14 cellular contexts compared by ENCODE assay signal in genomic region chr20:5170341-5170740, GRCh38. TPM values are rescaled to one million over a fixed set of nuclear protein-coding genes. Genes with fewer than 3 reads are reported as not detected.
DNase-seq lines count a peak whose midpoint lies in the region; ATAC-seq and TF ChIP-seq lines count a peak whose summit lies in the region.
"Had no signal": no experiment of that assay in that cellular context is flagged by ENCODE, and none has a peak within 500 bp of the region (broad histone marks: within the 10 kb centered on the region; RNA-seq: fewer than 3 reads in every experiment).

No MANE protein-coding gene starts in this region.

- no peak overlapping the region for H3K9ac ChIP-seq in parathyroid adenoma

- H3K4me2 ChIP-seq in parathyroid adenoma (ENCODE audit: low read length), result no peak overlapping the region

- TF ChIP-seq CTCF in gastroesophageal sphincter (IDR thresholded peaks at IDR 0.05), result no peak
- TF ChIP-seq CTCF in parathyroid adenoma (IDR thresholded peaks at IDR 0.05), result no peak
- TF ChIP-seq CTCF in mesothelial cell of epicardium (IDR thresholded peaks at IDR 0.05; ENCODE audit: unreplicated experiment), result no peak
- TF ChIP-seq CTCF in GM13976 (IDR thresholded peaks at IDR 0.05; ENCODE audit: borderline replicate concordance, control extremely low read depth, extremely low read depth, insufficient read depth, missing control alignments), result no peak

- peak; percentile 51 for DNase-seq in G401 (ENCODE audit: low spot score)
- peak; percentile 11 for DNase-seq in NCI-H69 (lab: John Stamatoyannopoulos, UW)
- no peak for DNase-seq in T-cell
- no peak for DNase-seq in mesothelial cell of epicardium (ENCODE audit: low spot score in 2 of 2, unreplicated experiment in 2 of 2)
- DNase-seq in GM13976 (ENCODE audit: low spot score), result no peak
- no peak for DNase-seq in H7
- DNase-seq: activated CD4-positive, alpha-beta memory T cell treated with anti-CD3 and anti-CD28 coated beads, Interleukin-2, amount 10 ng/mL, durations not matched to agents 7 days and 5 days; HCEC 1CT; NCI-H1048 had no signal

- ATAC-seq in gastroesophageal sphincter (no peak), T-cell (replicated peaks in 1 of 4) (no peak)

- no peak overlapping the region for H3K4me3 Mint-ChIP-seq in T-cell
- no peak overlapping the region for H3K4me3 Mint-ChIP-seq in mesothelial cell of epicardium
- H3K4me3 Mint-ChIP-seq: activated CD4-positive, alpha-beta memory T cell treated with anti-CD3 and anti-CD28 coated beads, Interleukin-2, amount 10 ng/mL, durations not matched to agents 7 days and 5 days; CD14-positive monocyte had no signal

- CTCF ChIA-PET in T-cell (lab: Charles Lee), result no interaction called here

- H3K27ac ChIP-seq in gastroesophageal sphincter (peak overlapping the region in 3 of 4 donors; percentile 48 to 68 (median 66)), parathyroid adenoma (peak overlapping the region; percentile 29)

- H3K36me3 Mint-ChIP-seq in T-cell, result peaks cover 12% of the 10 kb centered on the region
- H3K36me3 Mint-ChIP-seq in mesothelial cell of epicardium, result no peaks in the 10 kb centered on the region

- H3K27me3 ChIP-seq in gastroesophageal sphincter (no peaks in the 10 kb centered on the region), parathyroid adenoma (ENCODE audit: control insufficient read depth, insufficient read depth, low read length) (no peaks in the 10 kb centered on the region), H7 (ENCODE audit: control insufficient read depth, insufficient read depth, low read length) (no peaks in the 10 kb centered on the region)

- no peaks in the 10 kb centered on the region for H3K9me3 Mint-ChIP-seq in T-cell
- no peaks in the 10 kb centered on the region for H3K9me3 Mint-ChIP-seq in mesothelial cell of epicardium
- H3K9me3 Mint-ChIP-seq: activated CD4-positive, alpha-beta memory T cell treated with anti-CD3 and anti-CD28 coated beads, Interleukin-2, amount 10 ng/mL, durations not matched to agents 7 days and 5 days; activated T-helper 2 cell treated with anti-CD3 and anti-CD28 coated beads, Interferon-gamma antibody, Interleukin-2, Interleukin-4, amounts not matched to agents 10 μg/mL and 5 μg/mL and 100 μg/mL, durations not matched to agents 14 hours and 24 hours and 36 hours; IgD-negative memory B cell had no signal

- H3K4me1 Mint-ChIP-seq in T-cell (peaks cover 70 to 75% (median 74%) of the 10 kb centered on the region in 3 donors), mesothelial cell of epicardium (peaks cover 7% of the 10 kb centered on the region)

- H3K36me3 ChIP-seq in gastroesophageal sphincter (peaks cover 0 to 20% of the 10 kb centered on the region in 2 donors), parathyroid adenoma (ENCODE audit: control insufficient read depth, insufficient read depth, low read length) (no peaks in the 10 kb centered on the region), H7 (replicated peaks; ENCODE audit: control insufficient read depth, insufficient read depth, low read length) (0 out of 2 replicates have a peak, but pooled peaks cover 1% of the 10 kb centered on the region)

- H3K4me3 ChIP-seq in gastroesophageal sphincter (no peak overlapping the region), parathyroid adenoma (ENCODE audit: low read depth, low read length) (no peak overlapping the region), H7 (ENCODE audit: insufficient read depth, low read depth, low read length) (no peak overlapping the region)

- no peak for TF ChIP-seq EP300 in gastroesophageal sphincter (IDR thresholded peaks at IDR 0.05)

- no peak overlapping the region for H2AFZ ChIP-seq in parathyroid adenoma

- in situ Hi-C loops in G401 (cut with HindIII; ENCODE audit: low sequenced_read_pairs), result no loop called here
- in situ Hi-C loops in GM13976 (cut with MboI; ENCODE audit: low sequenced_read_pairs, unreplicated experiment), result no loop called here

- H3K27ac Mint-ChIP-seq in T-cell, result peak overlapping the region in 1 of 2 donors; percentile 66
- H3K27ac Mint-ChIP-seq in mesothelial cell of epicardium, result no peak overlapping the region
- H3K27ac Mint-ChIP-seq: activated CD4-positive, alpha-beta memory T cell treated with anti-CD3 and anti-CD28 coated beads, Interleukin-2, amount 10 ng/mL, durations not matched to agents 7 days and 5 days; activated T-helper 2 cell treated with anti-CD3 and anti-CD28 coated beads, Interferon-gamma antibody, Interleukin-2, Interleukin-4, amounts not matched to agents 10 μg/mL and 5 μg/mL and 100 μg/mL, durations not matched to agents 14 hours and 24 hours and 36 hours had no signal

- H3K9me3 ChIP-seq in gastroesophageal sphincter (no peaks in the 10 kb centered on the region), parathyroid adenoma (ENCODE audit: control insufficient read depth, low read length) (no peaks in the 10 kb centered on the region)

- H3K4me1 ChIP-seq in gastroesophageal sphincter (peaks cover 8 to 84% (median 50%) of the 10 kb centered on the region in 3 donors), parathyroid adenoma (no peaks in the 10 kb centered on the region)

- WGBS in gastroesophageal sphincter (ENCODE audit: low coverage in 1 of 2), 2 donors, result 53 to 87% methylated on average over 4 to 5 of the region's 8 CpGs

- no peaks in the 10 kb centered on the region for H3K27me3 Mint-ChIP-seq in T-cell
- no peaks in the 10 kb centered on the region for H3K27me3 Mint-ChIP-seq in mesothelial cell of epicardium (ENCODE audit: low read depth)
- H3K27me3 Mint-ChIP-seq: activated CD4-positive, alpha-beta memory T cell treated with anti-CD3 and anti-CD28 coated beads, Interleukin-2, amount 10 ng/mL, durations not matched to agents 7 days and 5 days had no signal

- peaks cover 46% of the 10 kb centered on the region for H3K79me2 ChIP-seq in parathyroid adenoma

- POLR2A ChIA-PET in T-cell (lab: Charles Lee), result no interaction called here

- no peak for TF ChIP-seq POLR2A in gastroesophageal sphincter (IDR thresholded peaks at IDR 0.05)

RNA-seq across cellular contexts. Expression of gene CDS2, which starts 43.5 kb away (rescaled TPM):
- total RNA-seq in G401 (2014; rRNA removed; shearing (Covaris generic)), result 12.0 and 12.7 TPM in 2 replicates
- total RNA-seq in gastroesophageal sphincter (100 to 1,000 TPM in 1 of 4 donors, 10 to 100 TPM in 3; 59.8 to 102 (median 73.9) TPM), T-cell (10 to 100 TPM; 47.1 to 62.2 (median 48.9) TPM), mesothelial cell of epicardium (41.6 to 44.9 TPM (median 42.2 TPM) in 3 replicates)
- total RNA-seq in H7 (2014; rRNA removed; shearing (Covaris generic)), result 25.1 and 27.5 TPM in 2 replicates

RNA-seq across cellular contexts. Expression of gene PCNA, which starts 50.6 kb away (rescaled TPM):
- 290 and 347 TPM in 2 replicates for total RNA-seq in G401 (2014; rRNA removed; shearing (Covaris generic))
- total RNA-seq in gastroesophageal sphincter (10 to 100 TPM; 21.9 to 52.8 (median 39.2) TPM), T-cell (10 to 100 TPM; 30.8 to 54.7 (median 48.2) TPM), mesothelial cell of epicardium (82.6 to 89.8 TPM (median 87.5 TPM) in 3 replicates)
- total RNA-seq in H7 (2014; rRNA removed; shearing (Covaris generic)), result 294 and 304 TPM in 2 replicates

RNA-seq across cellular contexts. Expression of gene TMEM230, which starts 57.5 kb away (rescaled TPM):
- total RNA-seq in G401 (2014; rRNA removed; shearing (Covaris generic)), result 105 and 117 TPM in 2 replicates
- total RNA-seq in gastroesophageal sphincter (100 to 1,000 TPM in 2 of 4 donors, 10 to 100 TPM in 2; 72.6 to 108 (median 97.8) TPM), T-cell (10 to 100 TPM; 55.6 to 72.7 (median 69.0) TPM), mesothelial cell of epicardium (60.7 to 66.5 TPM (median 64.7 TPM) in 3 replicates)
- 119 and 138 TPM in 2 replicates for total RNA-seq in H7 (2014; rRNA removed; shearing (Covaris generic))

Comparison
In these comparisons a context has a peak if more than half of its experiments do, and no peak if none do; other contexts are left out.
1. DNase-seq: peak in G401 (single experiment) and NCI-H69 (single experiment); none in T-cell (0 of 34), mesothelial cell of epicardium (0 of 2), GM13976 (single experiment) and H7 (single experiment).